25 cellular contexts compared by ENCODE assay signal in genomic region chr13:20470136-20470535, GRCh38. TPM values are rescaled to one million over a fixed set of nuclear protein-coding genes. Genes with fewer than 3 reads are reported as not detected.
DNase-seq lines count a peak whose midpoint lies in the region; ATAC-seq, FAIRE-seq and TF ChIP-seq lines count a peak whose summit lies in the region.
"Had no signal": no experiment of that assay in that cellular context is flagged by ENCODE, and none has a peak within 500 bp of the region (broad histone marks: within the 10 kb centered on the region; RNA-seq: fewer than 3 reads in every experiment).

No MANE protein-coding gene starts in this region.

- no peak for TF ChIP-seq RAD21 in K562 (CRISPR knock-in tag; conservative IDR thresholded peaks at IDR 0.05 in 1 of 2, IDR thresholded peaks at IDR 0.05 in 1 of 2)

- WGBS in K562 (ENCODE audit: insufficient coverage, low coverage, missing lambda C conversion rate), result 30% methylated on average over 3 of the region's 8 CpGs

- H3K4me2 ChIP-seq in K562 (ENCODE audit: insufficient read depth, low read length), result no peak overlapping the region
- H3K4me2 ChIP-seq: A549, GM23338 had no signal

- H3K79me2 ChIP-seq in K562 (ENCODE audit: control insufficient read depth, insufficient read depth, low read length), result no peaks in the 10 kb centered on the region

- in situ Hi-C loops in K562 (cut with MboI), result no loop called here

- no peak for DNase-seq in CD14-positive monocyte (ENCODE audit: low spot score)
- no peak for DNase-seq in K562 (ENCODE audit: extremely low read depth in 1 of 4, low spot score in 3 of 4)
- DNase-seq in naive thymus-derived CD8-positive, alpha-beta T cell, result no peak
- DNase-seq in activated CD8-positive, alpha-beta memory T cell treated with anti-CD3 and anti-CD28 coated beads, Interleukin-2, amount 50 U/mL, for 48 hours, result no peak
- no peak for DNase-seq in COLO668 (lab: John Stamatoyannopoulos, UW; ENCODE audit: unreplicated experiment)
- DNase-seq: AML-193; Caco-2; CD8-positive, alpha-beta memory T cell; H7; HFFc6; IMR-90; KBM-7 had no signal

- H3K27me3 Mint-ChIP-seq in CD14-positive monocyte (ENCODE audit: low read depth in 3 of 3), result peaks cover 0 to 4% (median 1%) of the 10 kb centered on the region in 3 donors
- no peaks in the 10 kb centered on the region for H3K27me3 Mint-ChIP-seq in naive thymus-derived CD8-positive, alpha-beta T cell
- H3K27me3 Mint-ChIP-seq: CD8-positive, alpha-beta memory T cell had no signal

- peaks cover 4% of the 10 kb centered on the region for H3K4me1 Mint-ChIP-seq in CD14-positive monocyte
- peaks cover 19 to 41% (median 21%) of the 10 kb centered on the region in 4 donors for H3K4me1 Mint-ChIP-seq in naive thymus-derived CD8-positive, alpha-beta T cell

- H3K36me3 ChIP-seq in K562 (ENCODE audit: control insufficient read depth, insufficient read depth, low read length), result no peaks in the 10 kb centered on the region

- H2AFZ ChIP-seq in K562 (ENCODE audit: low read depth, low read length), result no peak overlapping the region
- H2AFZ ChIP-seq: GM23338 had no signal

- no peaks in the 10 kb centered on the region for H3K4me1 ChIP-seq in K562 (replicated peaks in 1 of 2; ENCODE audit: control insufficient read depth in 2 of 2, insufficient read depth in 2 of 2, low read length in 2 of 2)
- H3K4me1 ChIP-seq: Caco-2 had no signal

- TF ChIP-seq POLR2A in K562 (conservative IDR thresholded peaks at IDR 0.05), result no peak

- no peak for TF ChIP-seq EP300 in K562 (IDR thresholded peaks at IDR 0.05; ENCODE audit: low read length)

- no peak for FAIRE-seq in K562 (lab: Jason Lieb, UNC)
- FAIRE-seq: A549, D721Med, G401.6, GM12891, GM19239, HTR-8/SVneo had no signal

- POLR2A ChIA-PET in K562 (lab: Yijun Ruan, JAX), result interaction anchor here (0.6 kb wide), 3 partner anchors 13 to 591 kb away, joined by 3 to 4 read pairs (median 4); partner anchors contain the start of gene LATS2
- POLR2A ChIA-PET in naive thymus-derived CD8-positive, alpha-beta T cell (lab: Charles Lee), result interaction anchor here (1.1 kb wide), 1 partner anchor 14 kb away, joined by 3 read pairs; no protein-coding TSS in a partner anchor

- H3K4me3 ChIP-seq in K562, result no peak overlapping the region
- H3K4me3 ChIP-seq: A549, GM23338 had no signal

- no peaks in the 10 kb centered on the region for H3K9me3 ChIP-seq in K562 (replicated peaks; ENCODE audit: control insufficient read depth, insufficient read depth, low read depth, low read length)
- H3K9me3 ChIP-seq: A549, Caco-2 had no signal

- peak; percentile 42; the same call in 1 of the 3 replicates for ATAC-seq in K562
- no peak for ATAC-seq in naive thymus-derived CD8-positive, alpha-beta T cell
- no peak for ATAC-seq in GM21390 (IDR thresholded peaks at IDR 0.05; ENCODE audit: unreplicated experiment)
- ATAC-seq: A549, GM23338, HCT116 had no signal

- intact Hi-C loops in CD14-positive monocyte (cut with micrococcal nuclease), result no loop called here
- intact Hi-C loops in K562 (cut with micrococcal nuclease), result no loop called here

- no TSS peak for BruUV-seq in K562 (replicated peaks; lab: Mats Ljungman, UMichigan)

- no peaks in the 10 kb centered on the region for H3K9me3 Mint-ChIP-seq in CD14-positive monocyte
- no peaks in the 10 kb centered on the region for H3K9me3 Mint-ChIP-seq in naive thymus-derived CD8-positive, alpha-beta T cell
- H3K9me3 Mint-ChIP-seq: CD8-positive, alpha-beta memory T cell; GM23338; HFFc6 had no signal

- TF ChIP-seq CTCF in CD14-positive monocyte (IDR thresholded peaks at IDR 0.05), result no peak
- no peak for TF ChIP-seq CTCF in K562 (IDR thresholded peaks at IDR 0.05 in 2 of 3, conservative IDR thresholded peaks at IDR 0.05 in 1 of 3; ENCODE audit: insufficient read depth in 2 of 3, low read depth in 1 of 3, low read length in 3 of 3)

- H3K27ac Mint-ChIP-seq in CD14-positive monocyte, result peak overlapping the region in 5 of 7 donors; percentile 32 to 80 (median 52)
- H3K27ac Mint-ChIP-seq in naive thymus-derived CD8-positive, alpha-beta T cell, result peak overlapping the region in 9 of 10 donors; percentile 29 to 98 (median 58)
- H3K27ac Mint-ChIP-seq: GM23338, HFFc6 had no signal

- H3K27me3 ChIP-seq in K562 (ENCODE audit: control insufficient read depth in 2 of 2, insufficient read depth in 2 of 2, low read length in 2 of 2), result peaks cover 3 to 19% of the 10 kb centered on the region in 2 experiments; a peak in 3 of 5 replicates

- CTCF ChIA-PET in K562 (lab: Yijun Ruan, JAX; ENCODE audit: low intra/inter-chr PET ratio), result no interaction called here

- H4K20me1 ChIP-seq in K562 (replicated peaks; ENCODE audit: control insufficient read depth, insufficient read depth, low read length), result no peaks in the 10 kb centered on the region

- peaks cover 11 to 16% of the 10 kb centered on the region in 2 donors for H3K36me3 Mint-ChIP-seq in CD14-positive monocyte
- H3K36me3 Mint-ChIP-seq in naive thymus-derived CD8-positive, alpha-beta T cell, result peaks cover 0 to 2% (median 2%) of the 10 kb centered on the region in 3 donors
- H3K36me3 Mint-ChIP-seq: CD8-positive, alpha-beta memory T cell had no signal

- H3K27ac ChIP-seq in K562 (ENCODE audit: extremely low read depth, low read depth, low read length), result no peak overlapping the region
- H3K27ac ChIP-seq in temporal lobe (ENCODE audit: low read depth, low read length), result peak overlapping the region; percentile 38
- H3K27ac ChIP-seq: 22Rv1, A549, C4-2B, HL-60 had no signal

- no peak overlapping the region for H3K9ac ChIP-seq in K562 (ENCODE audit: insufficient read depth in 1 of 2, low read depth in 2 of 2, low read length in 2 of 2)

- H3K9me1 ChIP-seq in K562 (ENCODE audit: control insufficient read depth, insufficient read depth, low read length), result no peaks in the 10 kb centered on the region

- no peak overlapping the region for H3K4me3 Mint-ChIP-seq in CD14-positive monocyte
- no peak overlapping the region for H3K4me3 Mint-ChIP-seq in naive thymus-derived CD8-positive, alpha-beta T cell
- H3K4me3 Mint-ChIP-seq: CD8-positive, alpha-beta memory T cell; GM23338; HFFc6 had no signal

TF ChIP-seq in K562, 482 proteins besides CTCF, POLR2A, EP300 and RAD21:
- no peak for TF ChIP-seq STAT6 (CRISPR knock-in tag; IDR thresholded peaks at IDR 0.05)
TF ChIP-seq in K562: peak in this region for 0.

RNA-seq across cellular contexts. Expression of gene CRYL1, which starts 55.5 kb away (rescaled TPM):
- 10 to 100 TPM; 51.4 to 70.2 TPM for polyA plus RNA-seq in CD14-positive monocyte
- total RNA-seq in K562 (2011; cell fraction: chromatin; rRNA removed; ENCODE audit: low replicate concordance), result 2.7 and 4.8 TPM in 2 replicates
- 1.5 and 2.8 TPM in 2 replicates for total RNA-seq in K562 (2011; cell fraction: nucleolus; rRNA removed)
- total RNA-seq in K562 (2011; cell fraction: nucleoplasm; rRNA removed), result 3.0 and 3.9 TPM in 2 replicates
- 2.4 and 2.6 TPM in 2 replicates for total RNA-seq in K562 (2014; rRNA removed)
- 2.0 TPM in 2 replicates for total RNA-seq in K562 (2014; rRNA removed; fragmentation: Illumina TruSeq; extraction: Trizol)
- 1.5 and 1.7 TPM in 2 replicates for total RNA-seq in K562 (2015; rRNA removed; fragmentation: Illumina TruSeq; extraction: Trizol)
- total RNA-seq in K562 (2021), result 3.1 and 3.4 TPM in 2 replicates
- 6.9 and 9.7 TPM in 2 replicates for polyA plus RNA-seq in K562 (2011; rRNA removed)
- polyA plus RNA-seq in K562 (2011; cell fraction: cytosol; rRNA removed), result 7.4 and 14.6 TPM in 2 replicates
- polyA plus RNA-seq in K562 (2011; cell fraction: nucleus; rRNA removed), result 6.1 and 6.9 TPM in 2 replicates
- 3.6 and 10.4 TPM in 2 replicates for polyA plus RNA-seq in K562 (2012)
- polyA plus RNA-seq in K562 (2014; fragmentation: Illumina TruSeq; extraction: Trizol), result 3.4 and 3.7 TPM in 2 replicates
- polyA plus RNA-seq in K562 (2014; fragmentation: Nextera tagmentation; extraction: Ambion mirVana), result 1 to 10 TPM; 1.0 to 1.8 TPM
- polyA plus RNA-seq in K562 (2014; rRNA removed), result 2.7 and 5.3 TPM in 2 replicates
- polyA minus RNA-seq in K562 (2011; rRNA and poly(A)+ RNA removed), result 4.3 and 5.9 TPM in 2 replicates
- 3.0 and 3.6 TPM in 2 replicates for polyA minus RNA-seq in K562 (2011; cell fraction: cytosol; rRNA and poly(A)+ RNA removed)
- 1.3 and 3.2 TPM in 2 replicates for polyA minus RNA-seq in K562 (2011; cell fraction: nucleus; rRNA and poly(A)+ RNA removed)
- 10 to 100 TPM; 13.5 to 15.1 TPM for total RNA-seq in naive thymus-derived CD8-positive, alpha-beta T cell
- 10 to 100 TPM; 27.8 to 38.3 (median 30.1) TPM for polyA plus RNA-seq in naive thymus-derived CD8-positive, alpha-beta T cell
- total RNA-seq in temporal lobe, result 13.3 TPM
